In genomic region chrX:129769467-129770154, GRCh38 we compare ENCODE assay signal across 9 cellular contexts. TPM values are rescaled to one million over a fixed set of nuclear protein-coding genes. Genes with fewer than 3 reads are reported as not detected.
DNase-seq lines count a peak whose midpoint lies in the region; ATAC-seq, FAIRE-seq and TF ChIP-seq lines count a peak whose summit lies in the region.
"Had no signal": no experiment of that assay in that cellular context is flagged by ENCODE, and none has a peak within 500 bp of the region (broad histone marks: within the 10 kb centered on the region; RNA-seq: fewer than 3 reads in every experiment).

No MANE protein-coding gene starts in this region.

- no peak overlapping the region for H3K4me3 ChIP-seq in small intestine (ENCODE audit: low read depth in 1 of 2, low read length in 2 of 2)
- no peak overlapping the region for H3K4me3 ChIP-seq in coronary artery

- no peaks in the 10 kb centered on the region for H3K27me3 ChIP-seq in small intestine (ENCODE audit: control insufficient read depth in 2 of 2, insufficient read depth in 2 of 2, low read length in 2 of 2)

- peaks cover 0 to 2% of the 10 kb centered on the region in 2 donors for H3K4me1 ChIP-seq in small intestine (ENCODE audit: control insufficient read depth in 2 of 2, insufficient read depth in 1 of 2, low read depth in 1 of 2, low read length in 1 of 2)

- H3K9me3 ChIP-seq in small intestine (ENCODE audit: control insufficient read depth, low read depth): no peaks in the 10 kb centered on the region

- no peaks in the 10 kb centered on the region for H3K9me3 Mint-ChIP-seq in activated CD8-positive, alpha-beta memory T cell treated with anti-CD3 and anti-CD28 coated beads, Interleukin-2, amount 10 ng/mL, durations not matched to agents 7 days and 5 days (ENCODE audit: low read depth)

- CTCF ChIA-PET in activated CD8-positive, alpha-beta memory T cell treated with anti-CD3 and anti-CD28 coated beads, Interleukin-2, amount 10 ng/mL, durations not matched to agents 7 days and 5 days (lab: Charles Lee): interaction anchor here (1.1 to 2.3 kb wide), 3 partner anchors 10 to 14 kb away, joined by 6 to 17 read pairs (median 7); no protein-coding TSS in a partner anchor

- H3K36me3 ChIP-seq in small intestine (ENCODE audit: control insufficient read depth in 2 of 2, insufficient read depth in 2 of 2, low read length in 2 of 2): no peaks in the 10 kb centered on the region

- peak overlapping the region in 1 of 2 donors; percentile 83 for H3K27ac ChIP-seq in small intestine (ENCODE audit: low read depth in 1 of 2, low read length in 1 of 2)
- H3K27ac ChIP-seq in coronary artery: no peak overlapping the region

- TF ChIP-seq CTCF in coronary artery (IDR thresholded peaks at IDR 0.05): no peak

- H3K4me3 Mint-ChIP-seq in activated CD8-positive, alpha-beta memory T cell treated with anti-CD3 and anti-CD28 coated beads, Interleukin-2, amount 10 ng/mL, durations not matched to agents 7 days and 5 days: peak overlapping the region; percentile 45

- H3K4me1 Mint-ChIP-seq in activated CD8-positive, alpha-beta memory T cell treated with anti-CD3 and anti-CD28 coated beads, Interleukin-2, amount 10 ng/mL, durations not matched to agents 7 days and 5 days: peaks cover 66% of the 10 kb centered on the region

- ATAC-seq in GM19328 (IDR thresholded peaks at IDR 0.05; ENCODE audit: unreplicated experiment) (peak; percentile 46), HG03439 (IDR thresholded peaks at IDR 0.05; ENCODE audit: unreplicated experiment) (peak; percentile 36)
- peak; percentile 83 for ATAC-seq in activated CD8-positive, alpha-beta memory T cell treated with anti-CD3 and anti-CD28 coated beads, Interleukin-2, amount 10 ng/mL, durations not matched to agents 7 days and 5 days

- peaks cover 2% of the 10 kb centered on the region for H3K36me3 Mint-ChIP-seq in activated CD8-positive, alpha-beta memory T cell treated with anti-CD3 and anti-CD28 coated beads, Interleukin-2, amount 10 ng/mL, durations not matched to agents 7 days and 5 days

- DNase-seq in activated CD8-positive, alpha-beta memory T cell treated with anti-CD3 and anti-CD28 coated beads, Interleukin-2, amount 10 ng/mL, durations not matched to agents 7 days and 5 days: peak; percentile 91
- DNase-seq in small intestine: peak; percentile 68
- no peak for DNase-seq in DMS153 (lab: John Stamatoyannopoulos, UW)
- no peak for DNase-seq in anterior cingulate cortex (lab: John Stamatoyannopoulos, UW)
- DNase-seq in coronary artery (ENCODE audit: low spot score): no peak
- no peak for DNase-seq in putamen (ENCODE audit: low spot score)

- FAIRE-seq in small intestine (lab: Jason Lieb, UNC): no peak

- WGBS in small intestine, 3 donors: 53 to 55% (median 54%) methylated on average over 9 of the region's 9 CpGs

- H3K27me3 Mint-ChIP-seq in activated CD8-positive, alpha-beta memory T cell treated with anti-CD3 and anti-CD28 coated beads, Interleukin-2, amount 10 ng/mL, durations not matched to agents 7 days and 5 days: no peaks in the 10 kb centered on the region

- H3K27ac Mint-ChIP-seq in activated CD8-positive, alpha-beta memory T cell treated with anti-CD3 and anti-CD28 coated beads, Interleukin-2, amount 10 ng/mL, durations not matched to agents 7 days and 5 days: peak overlapping the region; percentile 94

RNA-seq across cellular contexts. Expression of gene SASH3, which starts 10.1 kb away (rescaled TPM):
- 100 to 1,000 TPM; 231 to 248 TPM for total RNA-seq in activated CD8-positive, alpha-beta memory T cell treated with anti-CD3 and anti-CD28 coated beads, Interleukin-2, amount 10 ng/mL, durations not matched to agents 7 days and 5 days
- 10 to 100 TPM in 1 of 3 donors, 1 to 10 TPM in 2; 3.8 to 11.1 (median 7.0) TPM for polyA plus RNA-seq in small intestine
- total RNA-seq: fibroblast of villous mesenchyme had no signal

RNA-seq across cellular contexts. Expression of gene XPNPEP2, which starts 30.8 kb away (rescaled TPM):
- total RNA-seq in activated CD8-positive, alpha-beta memory T cell treated with anti-CD3 and anti-CD28 coated beads, Interleukin-2, amount 10 ng/mL, durations not matched to agents 7 days and 5 days: 1 to 10 TPM; 1.0 to 1.2 TPM
- polyA plus RNA-seq in small intestine: 10 to 100 TPM; 27.0 to 80.1 (median 27.3) TPM
- total RNA-seq: fibroblast of villous mesenchyme had no signal

Comparison
In these comparisons a context has a peak if more than half of its experiments do, and no peak if none do; other contexts are left out.
1. DNase-seq: peak in activated CD8-positive, alpha-beta memory T cell treated with anti-CD3 and anti-CD28 coated beads, Interleukin-2, amount 10 ng/mL, durations not matched to agents 7 days and 5 days (single experiment) and small intestine (single experiment); none in DMS153 (single experiment), anterior cingulate cortex (0 of 58), coronary artery (single experiment) and putamen (single experiment).
2. Peak in every context shown above with its lines, with median percentiles within 50 percentile points of each other: ATAC-seq.